In genomic region chr1:89995595-89996397, GRCh38 we compare ENCODE assay signal across 8 cellular contexts. TPM values are rescaled to one million over a fixed set of nuclear protein-coding genes. Genes with fewer than 3 reads are reported as not detected.
A peak's percentile ranks its signal among the peaks of the same experiment; 100 is the strongest.
DNase-seq lines count a peak whose midpoint lies in the region; ATAC-seq and TF ChIP-seq lines count a peak whose summit lies in the region.

No MANE protein-coding gene starts in this region.

- TF ChIP-seq POLR2A in body of pancreas (IDR thresholded peaks at IDR 0.05): no peak

- H3K9me3 ChIP-seq in MG63: no peaks in the 10 kb centered on the region
- no peaks in the 10 kb centered on the region for H3K9me3 ChIP-seq in body of pancreas
- no peaks in the 10 kb centered on the region for H3K9me3 ChIP-seq in left lung
- no peaks in the 10 kb centered on the region for H3K9me3 ChIP-seq in thymus (ENCODE audit: control insufficient read depth)

- H3K27me3 ChIP-seq in MG63 (no peaks in the 10 kb centered on the region), body of pancreas (no peaks in the 10 kb centered on the region), left lung (no peaks in the 10 kb centered on the region), thymus (ENCODE audit: control insufficient read depth, insufficient read depth) (no peaks in the 10 kb centered on the region)

- ATAC-seq in body of pancreas: no peak
- ATAC-seq in left lung: peak; percentile 2
- ATAC-seq in HG02610 (IDR thresholded peaks at IDR 0.05; ENCODE audit: unreplicated experiment): no peak

- peak overlapping the region; percentile 94 to 99 (median 99) for H3K27ac ChIP-seq in body of pancreas
- H3K27ac ChIP-seq in left lung: peak overlapping the region; percentile 95 to 98
- peak overlapping the region; percentile 87 for H3K27ac ChIP-seq in thymus (ENCODE audit: low read depth)

- peaks cover 45% of the 10 kb centered on the region for H3K4me1 ChIP-seq in body of pancreas
- H3K4me1 ChIP-seq in left lung: peaks cover 15 to 42% of the 10 kb centered on the region in 2 donors
- H3K4me1 ChIP-seq in thymus (ENCODE audit: control insufficient read depth, insufficient read depth, low read length): peaks cover 11% of the 10 kb centered on the region

- WGBS in body of pancreas, 2 donors: 0 to 1% methylated on average over 5 to 15 of the region's 15 CpGs
- WGBS in thymus: 3% methylated on average over 15 of the region's 15 CpGs

- intact Hi-C loops in body of pancreas (cut with DNase I): no loop called here
- intact Hi-C loops in left lung (cut with DNase I): no loop called here

- peak; percentile 32 for DNase-seq in EH (ENCODE audit: low read depth)
- peak; percentile 68 for DNase-seq in MG63
- no peak for DNase-seq in body of pancreas
- DNase-seq in left lung: no peak
- DNase-seq in NCI-H2227 treated with DMSO at 0.1 percent for 48 hours (lab: John Stamatoyannopoulos, UW): no peak
- DNase-seq in COLO668 (lab: John Stamatoyannopoulos, UW; ENCODE audit: unreplicated experiment): no peak

- H3K4me3 ChIP-seq in MG63: peak overlapping the region; percentile 79
- peak overlapping the region; percentile 71 for H3K4me3 ChIP-seq in body of pancreas
- H3K4me3 ChIP-seq in left lung: peak overlapping the region; percentile 79 to 82
- peak overlapping the region; percentile 97 for H3K4me3 ChIP-seq in thymus (ENCODE audit: low read length)

- no peak for TF ChIP-seq CTCF in body of pancreas (IDR thresholded peaks at IDR 0.05)
- TF ChIP-seq CTCF in left lung (IDR thresholded peaks at IDR 0.05): no peak

- H3K36me3 ChIP-seq in MG63: peaks cover 23% of the 10 kb centered on the region
- no peaks in the 10 kb centered on the region for H3K36me3 ChIP-seq in body of pancreas (replicated peaks in 1 of 2; ENCODE audit: insufficient read depth in 1 of 2, low read depth in 2 of 2)
- H3K36me3 ChIP-seq in left lung: no peaks in the 10 kb centered on the region
- H3K36me3 ChIP-seq in thymus (ENCODE audit: control insufficient read depth, insufficient read depth): no peaks in the 10 kb centered on the region

RNA-seq across cellular contexts. Expression of gene ZNF326, which starts 0.9 kb away (rescaled TPM):
- 1.1 and 1.4 TPM in 2 replicates for total RNA-seq in MG63 (2014; rRNA removed; shearing (Covaris generic); ENCODE audit: low replicate concordance)
- total RNA-seq in body of pancreas (10 to 100 TPM; 24.1 to 28.7 TPM), left lung (10 to 100 TPM; 12.7 to 16.4 TPM)
- polyA plus RNA-seq in thymus: 14.3 TPM

Comparison
In these comparisons a context has a peak if more than half of its experiments do, and no peak if none do; other contexts are left out.
1. DNase-seq: peak in EH (single experiment) and MG63 (single experiment); none in body of pancreas (0 of 4), left lung (0 of 2), NCI-H2227 treated with DMSO at 0.1 percent for 48 hours (single experiment) and COLO668 (single experiment).
2. Peak in every context shown above with its lines, with median percentiles within 50 percentile points of each other: H3K4me3 ChIP-seq and H3K27ac ChIP-seq.